Comparison of ENCODE assay signal across 1 cellular context in genomic region chr2:8116661-8117060, GRCh38.
TF ChIP-seq lines count a peak whose summit lies in the region.

No MANE protein-coding gene starts in this region.

TF ChIP-seq in GM12878, 131 proteins besides CTCF, POLR2A, EP300 and RAD21 (continued from another document):
- peak; percentile 58 for TF ChIP-seq IKZF1 (conservative IDR thresholded peaks at IDR 0.05)
- 0 out of 2 replicates have a peak, but pooled peaks have one; percentile 36 for TF ChIP-seq HDGF (IDR thresholded peaks at IDR 0.05)
- peak; percentile 73 for TF ChIP-seq DPF2 (IDR thresholded peaks at IDR 0.05)
- TF ChIP-seq USF1 (IDR thresholded peaks at IDR 0.05; ENCODE audit: borderline replicate concordance, extremely low read length, insufficient read depth, low read depth, low read length): no peak
- no peak for TF ChIP-seq STAT1 (conservative IDR thresholded peaks at IDR 0.05)
- no peak for TF ChIP-seq ZNF207 (IDR thresholded peaks at IDR 0.05; ENCODE audit: borderline replicate concordance)
- no peak for TF ChIP-seq NFYA (IDR thresholded peaks at IDR 0.05; ENCODE audit: borderline replicate concordance, low read depth, low read length)
- no peak for TF ChIP-seq RCOR1 (conservative IDR thresholded peaks at IDR 0.05; ENCODE audit: low read depth, low read length)
- peak in 1 of 2 experiments; percentile 50; a peak in 1 of 4 replicates for TF ChIP-seq IKZF2 (IDR thresholded peaks at IDR 0.05)
- TF ChIP-seq ZNF622 (IDR thresholded peaks at IDR 0.05): no peak
- TF ChIP-seq MTA2 (IDR thresholded peaks at IDR 0.05; ENCODE audit: low read depth): 0 out of 2 replicates have a peak, but pooled peaks have one; percentile 15
- TF ChIP-seq HDAC6 (IDR thresholded peaks at IDR 0.05; ENCODE audit: unreplicated experiment): no peak
- no peak for TF ChIP-seq PML (IDR thresholded peaks at IDR 0.05; ENCODE audit: low read length)
- peak; percentile 63; the same call in 1 of the 2 replicates for TF ChIP-seq GATAD2B (conservative IDR thresholded peaks at IDR 0.05; ENCODE audit: low read depth)
- TF ChIP-seq ZNF217 (IDR thresholded peaks at IDR 0.05): 0 out of 2 replicates have a peak, but pooled peaks have one; percentile 53
- no peak for TF ChIP-seq TCF7 (IDR thresholded peaks at IDR 0.05; ENCODE audit: borderline replicate concordance)
- no peak for TF ChIP-seq BMI1 (IDR thresholded peaks at IDR 0.05; ENCODE audit: borderline replicate concordance)
- peak; percentile 99 for TF ChIP-seq SPI1 (IDR thresholded peaks at IDR 0.05; ENCODE audit: borderline replicate concordance, insufficient read depth, low read depth, low read length)
